21 cellular contexts compared by ENCODE assay signal in the genomic region with DNA sequence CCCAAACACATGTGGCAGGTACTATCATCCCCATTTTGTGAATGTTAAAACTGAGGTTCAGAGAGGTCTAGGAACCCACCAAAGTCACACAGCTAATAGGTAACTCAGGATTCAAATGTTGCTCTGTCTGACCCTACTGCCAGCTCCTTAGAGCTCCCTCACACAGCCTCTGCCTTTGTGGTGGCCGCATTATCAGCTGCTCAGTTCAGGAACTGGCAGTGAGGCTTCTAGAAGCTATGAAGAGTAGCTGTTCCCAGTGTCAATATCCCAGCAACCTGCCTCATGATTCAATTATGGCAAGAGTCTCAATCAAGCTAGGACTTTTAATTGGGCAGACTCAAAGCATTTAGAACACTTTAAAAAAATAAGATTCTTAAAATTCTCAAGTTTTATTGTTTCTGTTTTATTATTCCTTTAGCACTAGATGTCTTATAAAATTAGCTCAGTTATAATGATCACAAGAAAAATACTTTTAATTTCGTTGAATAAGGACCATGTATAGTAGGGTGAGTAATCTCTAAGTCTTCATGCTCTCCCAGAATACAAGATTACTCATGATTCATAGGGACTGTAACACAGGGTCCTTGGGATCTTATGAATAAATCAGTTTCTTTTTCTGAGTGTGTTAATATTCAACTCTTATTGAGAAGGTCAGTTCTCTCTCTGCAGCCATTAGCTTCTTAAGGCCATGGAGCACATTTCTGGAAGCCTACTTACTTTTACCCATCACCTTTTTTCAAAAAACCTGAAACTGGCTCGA.
A peak's percentile ranks its signal among the peaks of the same experiment; 100 is the strongest.
DNase-seq lines count a peak whose midpoint lies in the region; ATAC-seq, FAIRE-seq and TF ChIP-seq lines count a peak whose summit lies in the region.
"Had no signal": no experiment of that assay in that cellular context is flagged by ENCODE, and none has a peak within 500 bp of the region (broad histone marks: within the 10 kb centered on the region; RNA-seq: fewer than 3 reads in every experiment).

No MANE protein-coding gene starts in this region.

- no peak overlapping the region for H3K9ac ChIP-seq in BLaER1
- H3K9ac ChIP-seq in IMR-90 (ENCODE audit: low read depth, low read length), result no peak overlapping the region
- H3K9ac ChIP-seq in keratinocyte (ENCODE audit: control insufficient read depth, extremely low read depth, insufficient read depth, low read length), result no peak overlapping the region

- no peak for TF ChIP-seq CTCF in IMR-90 (conservative IDR thresholded peaks at IDR 0.05; ENCODE audit: low read depth, low read length)
- no peak for TF ChIP-seq CTCF in brain microvascular endothelial cell (IDR thresholded peaks at IDR 0.05; ENCODE audit: low read depth, low read length, missing control alignments)
- TF ChIP-seq CTCF in keratinocyte (optimal IDR thresholded peaks at IDR 0.05 in 1 of 3, IDR thresholded peaks at IDR 0.05 in 1 of 3, conservative IDR thresholded peaks at IDR 0.05 in 1 of 3; ENCODE audit: extremely low read depth in 1 of 3, insufficient read depth in 2 of 3, low read length in 3 of 3), result no peak
- TF ChIP-seq CTCF in coronary artery (IDR thresholded peaks at IDR 0.05), result no peak

- DNase-seq in IMR-90 (peak; percentile 76), brain microvascular endothelial cell (no peak), keratinocyte (ENCODE audit: low read depth, low spot score) (no peak), coronary artery (ENCODE audit: low spot score) (no peak), NCI-H510A (lab: John Stamatoyannopoulos, UW) (no peak), GM03348 (ENCODE audit: low spot score) (no peak)
- DNase-seq in stimulated activated naive CD4-positive, alpha-beta T cell (lab: John Stamatoyannopoulos, UW), result no peak
- DNase-seq: activated CD4-positive, alpha-beta T cell treated with anti-CD3 and anti-CD28 coated beads for 48 hours; CD4-positive, alpha-beta T cell; colonic mucosa; DMS53; Kasumi-1; mammary epithelial cell; natural killer cell; NCI-H1105; NCI-H2107; NCI-H526 treated with DMSO at 0.1 percent for 48 hours; SHP77 treated with DMSO at 0.1 percent for 48 hours had no signal

- peak overlapping the region; percentile 74 for H2BK120ac ChIP-seq in IMR-90 (ENCODE audit: low read depth, low read length)

- H3K9me1 ChIP-seq in IMR-90 (ENCODE audit: insufficient read depth, low read length) (peaks cover 13% of the 10 kb centered on the region; the same call in 1 of the 2 replicates), keratinocyte (ENCODE audit: control insufficient read depth, extremely low read depth, insufficient read depth, low read length) (no peaks in the 10 kb centered on the region)

- peak overlapping the region; percentile 89; the same call in 1 of the 2 replicates for H2AK5ac ChIP-seq in IMR-90 (ENCODE audit: low read depth, low read length)

- no peak for TF ChIP-seq POLR2A in IMR-90 (IDR thresholded peaks at IDR 0.05; ENCODE audit: low read depth, low read length)

- H3K4me1 ChIP-seq in BLaER1 (peaks cover 59% of the 10 kb centered on the region), IMR-90 (ENCODE audit: control insufficient read depth, insufficient read depth, low read length) (peaks cover 7% of the 10 kb centered on the region; the same call in 1 of the 2 replicates), keratinocyte (ENCODE audit: control insufficient read depth, extremely low read depth, insufficient read depth, low read length) (peaks cover 36% of the 10 kb centered on the region)

- H2AFZ ChIP-seq in IMR-90 (replicated peaks; ENCODE audit: low read length, poor library complexity) (no peak overlapping the region), keratinocyte (ENCODE audit: control insufficient read depth, low read length) (no peak overlapping the region)

- H3K23ac ChIP-seq in IMR-90 (ENCODE audit: low read depth, low read length), result peak overlapping the region; percentile 48; the same call in 1 of the 2 replicates

- H3K4me3 ChIP-seq in BLaER1, result no peak overlapping the region
- H3K4me3 ChIP-seq in IMR-90 (ENCODE audit: insufficient read depth, low read depth, low read length), result no peak overlapping the region
- no peak overlapping the region for H3K4me3 ChIP-seq in brain microvascular endothelial cell (ENCODE audit: low read depth, low read length)
- H3K4me3 ChIP-seq in keratinocyte (ENCODE audit: control insufficient read depth in 2 of 3, extremely low read depth in 1 of 3, insufficient read depth in 2 of 3, low read depth in 1 of 3, low read length in 3 of 3), result no peak overlapping the region
- H3K4me3 ChIP-seq in coronary artery, result no peak overlapping the region
- H3K4me3 ChIP-seq: colonic mucosa had no signal

- H3K18ac ChIP-seq in IMR-90 (ENCODE audit: low read depth, low read length), result no peak overlapping the region; the same call in 1 of the 2 replicates

- H3K14ac ChIP-seq in IMR-90 (replicated peaks; ENCODE audit: low read depth, low read length), result peak overlapping the region; percentile 62

- peak overlapping the region; percentile 57 for H2BK15ac ChIP-seq in IMR-90 (ENCODE audit: low read depth, low read length)

- H4K8ac ChIP-seq in IMR-90 (ENCODE audit: low read depth in 2 of 2, low read length in 2 of 2), result peak overlapping the region; percentile 10 to 55; a peak in 3 of 4 replicates

- CTCF ChIA-PET in IMR-90 (lab: Yijun Ruan, JAX), result no interaction called here

- dilution Hi-C loops in IMR-90 (cut with HindIII; ENCODE audit: low sequenced_read_pairs, unreplicated experiment) (no loop called here), keratinocyte (cut with MboI; ENCODE audit: extremely low pct_ligation_motif_present, low sequenced_read_pairs) (no loop called here)

- POLR2A ChIA-PET in IMR-90 (lab: Charles Lee; ENCODE audit: unreplicated experiment), result no interaction called here

- no peak overlapping the region for H2AK9ac ChIP-seq in IMR-90 (replicated peaks; ENCODE audit: low read depth, low read length, poor library complexity)

- H3K9me3 ChIP-seq in BLaER1, result peaks cover 25% of the 10 kb centered on the region
- H3K9me3 ChIP-seq in IMR-90 (ENCODE audit: control insufficient read depth, insufficient read depth, low read length), result peaks cover 9% of the 10 kb centered on the region
- H3K9me3 ChIP-seq in keratinocyte (ENCODE audit: control insufficient read depth, low read depth, low read length), result peaks cover 9% of the 10 kb centered on the region

- H4K20me1 ChIP-seq in BLaER1, result no peaks in the 10 kb centered on the region
- no peaks in the 10 kb centered on the region; the same call in 1 of the 2 replicates for H4K20me1 ChIP-seq in IMR-90 (ENCODE audit: insufficient read depth, low read length)
- H4K20me1 ChIP-seq in keratinocyte (ENCODE audit: control insufficient read depth, extremely low read depth, insufficient read depth, low read length), result no peaks in the 10 kb centered on the region

- intact Hi-C loops in IMR-90 (cut with micrococcal nuclease), result loop anchor here (10.0 kb wide), 1 partner anchor 400 kb away; no protein-coding TSS in a partner anchor

- ATAC-seq in IMR-90 (ENCODE audit: low read depth), result peak; percentile 60
- ATAC-seq: natural killer cell had no signal

- H3K4ac ChIP-seq in IMR-90 (ENCODE audit: low read depth, low read length), result peak overlapping the region; percentile 67; the same call in 1 of the 2 replicates

- H4K5ac ChIP-seq in IMR-90 (ENCODE audit: low read depth, low read length), result no peak overlapping the region

- H4K91ac ChIP-seq in IMR-90 (ENCODE audit: insufficient read depth, low read depth, low read length), result peak overlapping the region; percentile 38

- H3K4me2 ChIP-seq in BLaER1, result peak overlapping the region; percentile 72
- no peak overlapping the region for H3K4me2 ChIP-seq in IMR-90 (ENCODE audit: low read depth, low read length)
- no peak overlapping the region for H3K4me2 ChIP-seq in keratinocyte (ENCODE audit: control insufficient read depth, extremely low read depth, insufficient read depth, low read depth, low read length)

- H3K27ac ChIP-seq in BLaER1 (peak overlapping the region; percentile 80; the same call in 1 of the 2 replicates), IMR-90 (ENCODE audit: insufficient read depth, low read length) (no peak overlapping the region), brain microvascular endothelial cell (peak overlapping the region; percentile 100), keratinocyte (ENCODE audit: control insufficient read depth, insufficient read depth, low read length) (peak overlapping the region; percentile 98), coronary artery (no peak overlapping the region)
- H3K27ac ChIP-seq: colonic mucosa had no signal

- in situ Hi-C loops in IMR-90 (cut with MboI; ENCODE audit: low sequenced_read_pairs) (loop anchor here (25.0 kb wide), 2 partner anchors 318 to 1093 kb away; no protein-coding TSS in a partner anchor), brain microvascular endothelial cell (cut with HindIII; ENCODE audit: low pct_ligation_motif_present, low sequenced_read_pairs) (no loop called here)

- no peak for TF ChIP-seq RAD21 in IMR-90 (IDR thresholded peaks at IDR 0.05; ENCODE audit: low read length)

- no peaks in the 10 kb centered on the region for H3K27me3 ChIP-seq in BLaER1
- H3K27me3 ChIP-seq in IMR-90 (ENCODE audit: control insufficient read depth, insufficient read depth, low read length), result no peaks in the 10 kb centered on the region
- no peaks in the 10 kb centered on the region for H3K27me3 ChIP-seq in brain microvascular endothelial cell (replicated peaks)
- H3K27me3 ChIP-seq in keratinocyte (ENCODE audit: control insufficient read depth, extremely low read depth, insufficient read depth, low read length), result no peaks in the 10 kb centered on the region
- H3K27me3 ChIP-seq: colonic mucosa had no signal

- no TSS peak for BruUV-seq in IMR-90 (replicated peaks; lab: Mats Ljungman, UMichigan)

- WGBS in IMR-90 (ENCODE audit: extremely low coverage in 2 of 2, insufficient read length in 1 of 2), 2 experiments, result no CpG with 5 or more reads among the region's 3 CpGs

- H3K36me3 ChIP-seq in BLaER1, result peaks cover 11% of the 10 kb centered on the region; the same call in 1 of the 2 replicates
- H3K36me3 ChIP-seq in IMR-90 (ENCODE audit: control insufficient read depth, insufficient read depth, low read length), result no peaks in the 10 kb centered on the region
- no peaks in the 10 kb centered on the region for H3K36me3 ChIP-seq in brain microvascular endothelial cell (replicated peaks)
- no peaks in the 10 kb centered on the region for H3K36me3 ChIP-seq in keratinocyte (ENCODE audit: control insufficient read depth in 2 of 2, extremely low read depth in 1 of 2, insufficient read depth in 2 of 2, low read length in 2 of 2)
- H3K36me3 ChIP-seq: colonic mucosa had no signal

- H3K56ac ChIP-seq in IMR-90 (ENCODE audit: extremely low read depth, insufficient read depth, low read length), result no peak overlapping the region

- FAIRE-seq in keratinocyte (lab: Jason Lieb, UNC), result no peak
- FAIRE-seq: frontal cortex, H1 had no signal

- H2BK20ac ChIP-seq in IMR-90 (ENCODE audit: low read depth, low read length), result peak overlapping the region; percentile 89

- peak overlapping the region; percentile 36 for H2BK5ac ChIP-seq in IMR-90 (ENCODE audit: low read depth, low read length, poor library complexity, severe bottlenecking)

- H3K79me2 ChIP-seq in keratinocyte (ENCODE audit: control insufficient read depth, insufficient read depth, low read length), result no peaks in the 10 kb centered on the region

- H3K79me1 ChIP-seq in IMR-90 (ENCODE audit: low read depth in 1 of 2, low read length in 2 of 2), result no peaks in the 10 kb centered on the region

Comparison
In these comparisons a context has a peak if more than half of its experiments do, and no peak if none do; other contexts are left out.
1. H3K27ac ChIP-seq: peak in BLaER1 (single experiment), brain microvascular endothelial cell (single experiment) and keratinocyte (single experiment); none in IMR-90 (single experiment) and coronary artery (0 of 2).